In genomic region chr6:5950448-5950847, GRCh38 we compare ENCODE assay signal across 9 cellular contexts. TPM values are rescaled to one million over a fixed set of nuclear protein-coding genes. Genes with fewer than 3 reads are reported as not detected.
DNase-seq lines count a peak whose midpoint lies in the region; ATAC-seq, FAIRE-seq and TF ChIP-seq lines count a peak whose summit lies in the region.
"Had no signal": no experiment of that assay in that cellular context is flagged by ENCODE, and none has a peak within 500 bp of the region (broad histone marks: within the 10 kb centered on the region; RNA-seq: fewer than 3 reads in every experiment).

No MANE protein-coding gene starts in this region.

- dilution Hi-C loops in endothelial cell of umbilical vein (cut with MboI; ENCODE audit: extremely low pct_ligation_motif_present, low sequenced_read_pairs) = no loop called here

- CTCF ChIA-PET in activated CD8-positive, alpha-beta memory T cell treated with anti-CD3 and anti-CD28 coated beads, Interleukin-2, amount 10 ng/mL, durations not matched to agents 7 days and 5 days (lab: Charles Lee) = no interaction called here
- CTCF ChIA-PET in endothelial cell of umbilical vein (lab: Charles Lee) = interaction anchor here (1.7 kb wide), 1 partner anchor 479 kb away, joined by 5 read pairs; no protein-coding TSS in a partner anchor

- H3K4me1 ChIP-seq in endothelial cell of umbilical vein (ENCODE audit: control insufficient read depth, extremely low read depth, insufficient read depth, low read length) = no peaks in the 10 kb centered on the region

- H3K27me3 ChIP-seq in endothelial cell of umbilical vein (ENCODE audit: control insufficient read depth in 2 of 2, insufficient read depth in 2 of 2, low read length in 2 of 2) = no peaks in the 10 kb centered on the region

- H3K36me3 ChIP-seq in endothelial cell of umbilical vein (ENCODE audit: control insufficient read depth in 2 of 2, extremely low read depth in 1 of 2, insufficient read depth in 2 of 2, low read length in 2 of 2) = no peaks in the 10 kb centered on the region

- H3K79me2 ChIP-seq in endothelial cell of umbilical vein (ENCODE audit: control insufficient read depth, insufficient read depth, low read length) = no peaks in the 10 kb centered on the region

- BruUV-seq in endothelial cell of umbilical vein (replicated peaks; lab: Mats Ljungman, UMichigan) = no TSS peak

- H3K27ac Mint-ChIP-seq in activated CD8-positive, alpha-beta memory T cell treated with anti-CD3 and anti-CD28 coated beads, Interleukin-2, amount 10 ng/mL, durations not matched to agents 7 days and 5 days = no peak overlapping the region
- H3K27ac Mint-ChIP-seq: effector memory CD8-positive, alpha-beta T cell had no signal

- no peak for TF ChIP-seq POLR2A in endothelial cell of umbilical vein (IDR thresholded peaks at IDR 0.05; ENCODE audit: low read depth, low read length)

- intact Hi-C loops in endothelial cell of umbilical vein (cut with micrococcal nuclease) = loop anchor here (1.0 kb wide), 3 partner anchors 46 to 597 kb away; no protein-coding TSS in a partner anchor

- no peaks in the 10 kb centered on the region for H3K4me1 Mint-ChIP-seq in activated CD8-positive, alpha-beta memory T cell treated with anti-CD3 and anti-CD28 coated beads, Interleukin-2, amount 10 ng/mL, durations not matched to agents 7 days and 5 days

- POLR2A ChIA-PET in endothelial cell of umbilical vein (lab: Charles Lee) = no interaction called here

- H3K9me3 Mint-ChIP-seq in activated CD8-positive, alpha-beta memory T cell treated with anti-CD3 and anti-CD28 coated beads, Interleukin-2, amount 10 ng/mL, durations not matched to agents 7 days and 5 days (ENCODE audit: low read depth) = no peaks in the 10 kb centered on the region
- H3K9me3 Mint-ChIP-seq: effector memory CD8-positive, alpha-beta T cell had no signal

- H3K4me3 ChIP-seq in endothelial cell of umbilical vein (replicated peaks in 1 of 3; ENCODE audit: insufficient read depth in 1 of 3, low read depth in 1 of 3, low read length in 3 of 3) = no peak overlapping the region

- H3K4me2 ChIP-seq in endothelial cell of umbilical vein (ENCODE audit: insufficient read depth, low read length) = no peak overlapping the region

- peak; percentile 79 for FAIRE-seq in endothelial cell of umbilical vein (lab: Jason Lieb, UNC)

- no peaks in the 10 kb centered on the region for H3K9me3 ChIP-seq in endothelial cell of umbilical vein (replicated peaks; ENCODE audit: control insufficient read depth, insufficient read depth, low read length)

- H3K27me3 Mint-ChIP-seq in activated CD8-positive, alpha-beta memory T cell treated with anti-CD3 and anti-CD28 coated beads, Interleukin-2, amount 10 ng/mL, durations not matched to agents 7 days and 5 days = peaks cover 44% of the 10 kb centered on the region

- H2AFZ ChIP-seq in endothelial cell of umbilical vein (ENCODE audit: low read depth, low read length) = no peak overlapping the region

- H3K4me3 Mint-ChIP-seq in activated CD8-positive, alpha-beta memory T cell treated with anti-CD3 and anti-CD28 coated beads, Interleukin-2, amount 10 ng/mL, durations not matched to agents 7 days and 5 days = no peak overlapping the region
- H3K4me3 Mint-ChIP-seq: effector memory CD8-positive, alpha-beta T cell had no signal

- no peaks in the 10 kb centered on the region for H4K20me1 ChIP-seq in endothelial cell of umbilical vein (replicated peaks; ENCODE audit: control insufficient read depth, extremely low read depth, insufficient read depth, low read length)

- no peaks in the 10 kb centered on the region for H3K9me1 ChIP-seq in endothelial cell of umbilical vein (replicated peaks; ENCODE audit: control insufficient read depth, extremely low read depth, insufficient read depth, low read length)

- ATAC-seq in activated CD8-positive, alpha-beta memory T cell treated with anti-CD3 and anti-CD28 coated beads, Interleukin-2, amount 10 ng/mL, durations not matched to agents 7 days and 5 days = peak; percentile 53
- peak; percentile 71 for ATAC-seq in stimulated activated naive CD8-positive, alpha-beta T cell treated with anti-CD3 and anti-CD28 coated beads, Interleukin-15, Interleukin-2, amounts not matched to agents 100 U/mL and 50 U/mL, for 24 hours
- ATAC-seq in activated CD4-positive, CD25-positive, alpha-beta regulatory T cell treated with anti-CD3 and anti-CD28 coated beads, Interleukin-2, amount 50 U/mL, for 24 hours = no peak
- ATAC-seq in GM18867 (IDR thresholded peaks at IDR 0.05; ENCODE audit: unreplicated experiment) = no peak
- ATAC-seq: effector memory CD8-positive, alpha-beta T cell had no signal

- no peak overlapping the region for H3K9ac ChIP-seq in endothelial cell of umbilical vein (replicated peaks; ENCODE audit: extremely low read depth, insufficient read depth, low read length)

- no peaks in the 10 kb centered on the region for H3K36me3 Mint-ChIP-seq in activated CD8-positive, alpha-beta memory T cell treated with anti-CD3 and anti-CD28 coated beads, Interleukin-2, amount 10 ng/mL, durations not matched to agents 7 days and 5 days

- DNase-seq in activated CD8-positive, alpha-beta memory T cell treated with anti-CD3 and anti-CD28 coated beads, Interleukin-2, amount 10 ng/mL, durations not matched to agents 7 days and 5 days = no peak
- no peak for DNase-seq in activated CD8-positive, alpha-beta memory T cell treated with anti-CD3 and anti-CD28 coated beads, Interleukin-2, amount 50 U/mL, for 4 hours
- peak; percentile 57 for DNase-seq in NAMALWA (ENCODE audit: low spot score)
- DNase-seq in endothelial cell of umbilical vein (ENCODE audit: low read depth, low spot score) = peak; percentile 44
- DNase-seq in stimulated activated naive CD8-positive, alpha-beta T cell treated with anti-CD3 and anti-CD28 coated beads, Interleukin-15, Interleukin-2, amounts not matched to agents 100 U/mL and 50 U/mL, for 24 hours = peak; percentile 31
- DNase-seq in NCI-H2107 treated with DMSO at 0.1 percent for 48 hours (lab: John Stamatoyannopoulos, UW; ENCODE audit: unreplicated experiment) = no peak

- peak; percentile 52 to 63 for TF ChIP-seq CTCF in endothelial cell of umbilical vein (IDR thresholded peaks at IDR 0.05; ENCODE audit: extremely low read depth in 1 of 2, insufficient read depth in 1 of 2, low read depth in 1 of 2, low read length in 2 of 2)

- H3K27ac ChIP-seq in endothelial cell of umbilical vein (ENCODE audit: insufficient read depth, low read depth, low read length) = no peak overlapping the region

TF ChIP-seq in endothelial cell of umbilical vein, 7 proteins besides CTCF, POLR2A, EP300 and RAD21:
- TF ChIP-seq MYC (IDR thresholded peaks at IDR 0.05; ENCODE audit: low read depth, low read length) (no peak), GATA2 (IDR thresholded peaks at IDR 0.05; ENCODE audit: insufficient read depth, insufficient read length, low read depth, low read length) (no peak), MAX (IDR thresholded peaks at IDR 0.05; ENCODE audit: insufficient read depth, insufficient read length) (no peak), FOS (IDR thresholded peaks at IDR 0.05; ENCODE audit: borderline replicate concordance, insufficient read depth, low read length) (no peak), EZH2 (IDR thresholded peaks at IDR 0.05; ENCODE audit: borderline replicate concordance, low read depth, low read length, severe bottlenecking) (no peak), POLR2AphosphoS5 (IDR thresholded peaks at IDR 0.05; ENCODE audit: insufficient read depth, low read depth, low read length) (no peak), JUN (IDR thresholded peaks at IDR 0.05; ENCODE audit: borderline replicate concordance, insufficient read depth, insufficient read length, low read depth) (no peak)

RNA-seq across cellular contexts. Expression of gene NRN1, which starts 56.3 kb away (rescaled TPM):
- total RNA-seq in activated CD8-positive, alpha-beta memory T cell treated with anti-CD3 and anti-CD28 coated beads, Interleukin-2, amount 10 ng/mL, durations not matched to agents 7 days and 5 days = 1 to 10 TPM in 1 of 2 experiments, under 1 TPM in 1; 0.26 to 1.7 TPM
- total RNA-seq in endothelial cell of umbilical vein = 25.6 and 26.2 TPM in 2 replicates
- polyA plus RNA-seq in endothelial cell of umbilical vein = 10.9 and 12.8 TPM in 2 replicates
- 12.4 and 16.6 TPM in 2 replicates for polyA plus RNA-seq in endothelial cell of umbilical vein (2011; cell fraction: cytosol; rRNA removed)
- 17.9 and 20.3 TPM in 2 replicates for polyA plus RNA-seq in endothelial cell of umbilical vein (2011; cell fraction: nucleus; rRNA removed)
- 22.7 and 26.1 TPM in 2 replicates for polyA plus RNA-seq in endothelial cell of umbilical vein (2012)
- 5.3 and 7.2 TPM in 2 replicates for polyA minus RNA-seq in endothelial cell of umbilical vein
- not detected for polyA minus RNA-seq in endothelial cell of umbilical vein (2011; cell fraction: cytosol; rRNA and poly(A)+ RNA removed)
- polyA minus RNA-seq in endothelial cell of umbilical vein (2011; cell fraction: nucleus; rRNA and poly(A)+ RNA removed) = 2.4 and 3.6 TPM in 2 replicates

Comparison
In these comparisons a context has a peak if more than half of its experiments do, and no peak if none do; other contexts are left out.
1. ATAC-seq: peak in activated CD8-positive, alpha-beta memory T cell treated with anti-CD3 and anti-CD28 coated beads, Interleukin-2, amount 10 ng/mL, durations not matched to agents 7 days and 5 days (single experiment) and stimulated activated naive CD8-positive, alpha-beta T cell treated with anti-CD3 and anti-CD28 coated beads, Interleukin-15, Interleukin-2, amounts not matched to agents 100 U/mL and 50 U/mL, for 24 hours (single experiment); none in activated CD4-positive, CD25-positive, alpha-beta regulatory T cell treated with anti-CD3 and anti-CD28 coated beads, Interleukin-2, amount 50 U/mL, for 24 hours (0 of 2) and GM18867 (single experiment).
2. DNase-seq: peak in NAMALWA (single experiment), endothelial cell of umbilical vein (single experiment) and stimulated activated naive CD8-positive, alpha-beta T cell treated with anti-CD3 and anti-CD28 coated beads, Interleukin-15, Interleukin-2, amounts not matched to agents 100 U/mL and 50 U/mL, for 24 hours (single experiment); none in activated CD8-positive, alpha-beta memory T cell treated with anti-CD3 and anti-CD28 coated beads, Interleukin-2, amount 10 ng/mL, durations not matched to agents 7 days and 5 days (single experiment), activated CD8-positive, alpha-beta memory T cell treated with anti-CD3 and anti-CD28 coated beads, Interleukin-2, amount 50 U/mL, for 4 hours (single experiment) and NCI-H2107 treated with DMSO at 0.1 percent for 48 hours (single experiment).